8 cellular contexts compared by ENCODE assay signal in genomic region chr1:87331319-87332269, GRCh38. TPM values are rescaled to one million over a fixed set of nuclear protein-coding genes. Genes with fewer than 3 reads are reported as not detected.
DNase-seq lines count a peak whose midpoint lies in the region; ATAC-seq, FAIRE-seq and TF ChIP-seq lines count a peak whose summit lies in the region.

No MANE protein-coding gene starts in this region.

- peak; percentile 71 for FAIRE-seq in endothelial cell of umbilical vein (lab: Jason Lieb, UNC)

- H3K23ac ChIP-seq in mesendoderm (ENCODE audit: low read length), result no peak overlapping the region

- no peak overlapping the region for H2AK5ac ChIP-seq in mesendoderm (ENCODE audit: low read length)

- CTCF ChIA-PET in endothelial cell of umbilical vein (lab: Charles Lee), result interaction anchor here (0.9 to 1.6 kb wide), 5 partner anchors 10 to 730 kb away, joined by 3 to 4 read pairs (median 3); no protein-coding TSS in a partner anchor

- no TSS peak for BruUV-seq in endothelial cell of umbilical vein (replicated peaks; lab: Mats Ljungman, UMichigan)

- TF ChIP-seq POLR2A in endothelial cell of umbilical vein (IDR thresholded peaks at IDR 0.05; ENCODE audit: low read depth, low read length), result peak; percentile 33

- peak overlapping the region; percentile 86 for H3K4me2 ChIP-seq in endothelial cell of umbilical vein (ENCODE audit: insufficient read depth, low read length)
- H3K4me2 ChIP-seq in mesendoderm (ENCODE audit: low read length), result peak overlapping the region; percentile 88

- H3K9ac ChIP-seq in endothelial cell of umbilical vein (replicated peaks; ENCODE audit: extremely low read depth, insufficient read depth, low read length), result peak overlapping the region; percentile 53
- H3K9ac ChIP-seq in mesendoderm (ENCODE audit: low read length), result peak overlapping the region; percentile 76

- H3K4me3 ChIP-seq in endothelial cell of umbilical vein (replicated peaks in 1 of 3; ENCODE audit: insufficient read depth in 1 of 3, low read depth in 1 of 3, low read length in 3 of 3) (peak overlapping the region; percentile 37 to 86 (median 64)), mesendoderm (ENCODE audit: low read length) (peak overlapping the region; percentile 64)

- peak overlapping the region; percentile 8 for H2BK5ac ChIP-seq in mesendoderm (ENCODE audit: low read length)

- dilution Hi-C loops in endothelial cell of umbilical vein (cut with MboI; ENCODE audit: extremely low pct_ligation_motif_present, low sequenced_read_pairs), result no loop called here

- peaks cover 6% of the 10 kb centered on the region for H3K79me1 ChIP-seq in mesendoderm (ENCODE audit: low read length)

- H3K9me3 ChIP-seq in endothelial cell of umbilical vein (replicated peaks; ENCODE audit: control insufficient read depth, insufficient read depth, low read length), result no peaks in the 10 kb centered on the region

- intact Hi-C loops in endothelial cell of umbilical vein (cut with micrococcal nuclease), result loop anchor here (2.0 to 10.0 kb wide), 2 partner anchors 417 to 1553 kb away; partner anchors contain the start of genes HS2ST1 and SELENOF

- H3K4me1 ChIP-seq in endothelial cell of umbilical vein (ENCODE audit: control insufficient read depth, extremely low read depth, insufficient read depth, low read length) (peaks cover 22% of the 10 kb centered on the region), mesendoderm (ENCODE audit: control insufficient read depth, low read depth, low read length) (peaks cover 10% of the 10 kb centered on the region)

- DNase-seq in GF-D8 (lab: John Stamatoyannopoulos, UW) (peak; percentile 22), NCI-H748 (lab: John Stamatoyannopoulos, UW; ENCODE audit: unreplicated experiment) (peak; percentile 91), endothelial cell of umbilical vein (ENCODE audit: low read depth, low spot score) (peak; percentile 67), mesendoderm (peak; percentile 96)
- peak; percentile 73 for DNase-seq in activated CD8-positive, alpha-beta memory T cell treated with anti-CD3 and anti-CD28 coated beads, Interleukin-2, amount 50 U/mL, for 4 hours
- DNase-seq in stimulated activated CD8-positive, alpha-beta memory T cell treated with anti-CD3 and anti-CD28 coated beads, Interleukin-4, amount 100 ng/mL, for 24 hours (ENCODE audit: low read depth), result peak; percentile 51

- peak overlapping the region; percentile 87 for H3K56ac ChIP-seq in mesendoderm (ENCODE audit: low read length)

- peak overlapping the region; percentile 29 for H3K18ac ChIP-seq in mesendoderm (ENCODE audit: low read length)

- POLR2A ChIA-PET in endothelial cell of umbilical vein (lab: Charles Lee), result no interaction called here

- H3K27ac ChIP-seq in endothelial cell of umbilical vein (ENCODE audit: insufficient read depth, low read depth, low read length) (peak overlapping the region; percentile 31), mesendoderm (ENCODE audit: low read depth, low read length) (peak overlapping the region; percentile 85)

- peaks cover 23% of the 10 kb centered on the region for H3K79me2 ChIP-seq in endothelial cell of umbilical vein (ENCODE audit: control insufficient read depth, insufficient read depth, low read length)
- H3K79me2 ChIP-seq in mesendoderm (ENCODE audit: control insufficient read depth, insufficient read depth, low read length), result peaks cover 30% of the 10 kb centered on the region

- no peak overlapping the region for H3K4ac ChIP-seq in mesendoderm (ENCODE audit: low read depth, low read length)

- H2BK15ac ChIP-seq in mesendoderm (replicated peaks; ENCODE audit: low read depth), result no peak overlapping the region

- H3K27me3 ChIP-seq in endothelial cell of umbilical vein (ENCODE audit: control insufficient read depth in 2 of 2, insufficient read depth in 2 of 2, low read length in 2 of 2), result no peaks in the 10 kb centered on the region
- no peaks in the 10 kb centered on the region for H3K27me3 ChIP-seq in mesendoderm (ENCODE audit: insufficient read depth, low read length, poor library complexity)

- H2BK120ac ChIP-seq in mesendoderm (ENCODE audit: low read depth, low read length), result no peak overlapping the region

- no peaks in the 10 kb centered on the region for H3K9me1 ChIP-seq in endothelial cell of umbilical vein (replicated peaks; ENCODE audit: control insufficient read depth, extremely low read depth, insufficient read depth, low read length)

- no peak overlapping the region for H4K5ac ChIP-seq in mesendoderm (ENCODE audit: low read length)

- no CpG with 5 or more reads among the region's 67 CpGs for WGBS in mesendoderm (ENCODE audit: extremely low coverage, insufficient coverage, low lambda C conversion rate)

- H4K20me1 ChIP-seq in endothelial cell of umbilical vein (replicated peaks; ENCODE audit: control insufficient read depth, extremely low read depth, insufficient read depth, low read length), result no peaks in the 10 kb centered on the region

- H3K36me3 ChIP-seq in endothelial cell of umbilical vein (ENCODE audit: control insufficient read depth in 2 of 2, extremely low read depth in 1 of 2, insufficient read depth in 2 of 2, low read length in 2 of 2) (no peaks in the 10 kb centered on the region), mesendoderm (ENCODE audit: control insufficient read depth, insufficient read depth, low read length) (no peaks in the 10 kb centered on the region)

- TF ChIP-seq CTCF in endothelial cell of umbilical vein (IDR thresholded peaks at IDR 0.05; ENCODE audit: extremely low read depth in 1 of 2, insufficient read depth in 1 of 2, low read depth in 1 of 2, low read length in 2 of 2), result peak in 1 of 2 donors; percentile 31

- H4K8ac ChIP-seq in mesendoderm (ENCODE audit: low read depth, low read length), result no peak overlapping the region

- ATAC-seq in HG02571 (IDR thresholded peaks at IDR 0.05; ENCODE audit: unreplicated experiment) (peak; percentile 20), GM21515 (IDR thresholded peaks at IDR 0.05; ENCODE audit: unreplicated experiment) (no peak)

- peak overlapping the region; percentile 76 for H2AFZ ChIP-seq in endothelial cell of umbilical vein (ENCODE audit: low read depth, low read length)

TF ChIP-seq in endothelial cell of umbilical vein, 7 proteins besides CTCF, POLR2A, EP300 and RAD21:
- TF ChIP-seq POLR2AphosphoS5 (IDR thresholded peaks at IDR 0.05; ENCODE audit: insufficient read depth, low read depth, low read length) (peak; percentile 59), FOS (IDR thresholded peaks at IDR 0.05; ENCODE audit: borderline replicate concordance, insufficient read depth, low read length) (peak; percentile 28), MAX (IDR thresholded peaks at IDR 0.05; ENCODE audit: insufficient read depth, insufficient read length) (no peak), GATA2 (IDR thresholded peaks at IDR 0.05; ENCODE audit: insufficient read depth, insufficient read length, low read depth, low read length) (no peak)

RNA-seq across cellular contexts. Expression of gene LMO4, which starts 2.9 kb away (rescaled TPM):
- total RNA-seq in endothelial cell of umbilical vein, result 22.5 and 24.8 TPM in 2 replicates
- polyA plus RNA-seq in endothelial cell of umbilical vein, result 36.6 and 41.1 TPM in 2 replicates
- polyA plus RNA-seq in endothelial cell of umbilical vein (2011; cell fraction: cytosol; rRNA removed), result 29.3 and 31.6 TPM in 2 replicates
- 30.4 and 31.4 TPM in 2 replicates for polyA plus RNA-seq in endothelial cell of umbilical vein (2011; cell fraction: nucleus; rRNA removed)
- polyA plus RNA-seq in endothelial cell of umbilical vein (2012), result 19.9 and 23.5 TPM in 2 replicates
- polyA minus RNA-seq in endothelial cell of umbilical vein, result 24.3 and 28.5 TPM in 2 replicates
- 12.0 TPM for polyA minus RNA-seq in endothelial cell of umbilical vein (2011; cell fraction: cytosol; rRNA and poly(A)+ RNA removed)
- polyA minus RNA-seq in endothelial cell of umbilical vein (2011; cell fraction: nucleus; rRNA and poly(A)+ RNA removed), result 5.8 and 5.9 TPM in 2 replicates
- 68.6 TPM for polyA plus RNA-seq in mesendoderm (2013, experiment 1 of 2)
- 70.1 TPM for polyA plus RNA-seq in mesendoderm (2013, experiment 2 of 2)

Comparison
In these comparisons a context has a peak if more than half of its experiments do, and no peak if none do; other contexts are left out.
1. DNase-seq: peak in every context shown above with its lines; median percentile 96 in mesendoderm; 91 in NCI-H748; 73 in activated CD8-positive, alpha-beta memory T cell treated with anti-CD3 and anti-CD28 coated beads, Interleukin-2, amount 50 U/mL, for 4 hours; 67 in endothelial cell of umbilical vein; 51 in stimulated activated CD8-positive, alpha-beta memory T cell treated with anti-CD3 and anti-CD28 coated beads, Interleukin-4, amount 100 ng/mL, for 24 hours; 22 in GF-D8.